ENCODE assay signal across 22 cellular contexts in genomic region chr14:76212242-76212641, GRCh38.
"Had no signal": no experiment of that assay in that cellular context is flagged by ENCODE, and none has a peak within 500 bp of the region (broad histone marks: within the 10 kb centered on the region; RNA-seq: fewer than 3 reads in every experiment).

No MANE protein-coding gene starts in this region.

- H3K27me3 ChIP-seq: right atrium auricular region, suprapubic skin, transverse colon, upper lobe of right lung, uterus had no signal

- H3K4me1 ChIP-seq: parathyroid adenoma, prostate gland, right atrium auricular region, suprapubic skin, transverse colon, upper lobe of right lung, uterus had no signal

- DNase-seq: effector memory CD8-positive, alpha-beta T cell; stimulated activated CD4-positive, alpha-beta T cell treated with anti-CD3 and anti-CD28 coated beads, Interleukin-12 subunit alpha, Interleukin-12 subunit beta, amount 100 ng/mL, for 4 hours; stimulated activated CD4-positive, alpha-beta T cell treated with anti-CD3 and anti-CD28 coated beads, Interleukin-1b, Interleukin-23, amount 100 ng/mL, for 48 hours; stimulated activated CD4-positive, alpha-beta T cell treated with anti-CD3 and anti-CD28 coated beads, Interleukin-4, amount 100 ng/mL, for 1 hour; stimulated activated CD8-positive, alpha-beta memory T cell treated with anti-CD3 and anti-CD28 coated beads, Interleukin-4, amount 100 ng/mL, for 48 hours; stimulated activated naive CD4-positive, alpha-beta T cell; stimulated activated naive CD8-positive, alpha-beta T cell treated with anti-CD3 and anti-CD28 coated beads, Interleukin-15, amount 100 ng/mL, for 72 hours; transverse colon; upper lobe of right lung; uterus had no signal

- H3K79me2 ChIP-seq: parathyroid adenoma had no signal

- H3K36me3 ChIP-seq: prostate gland, right atrium auricular region, suprapubic skin, transverse colon, upper lobe of right lung, uterus had no signal

- H3K27ac ChIP-seq: coronary artery, parathyroid adenoma, prostate gland, right atrium auricular region, suprapubic skin, transverse colon, upper lobe of right lung, uterus had no signal

- ATAC-seq: effector memory CD8-positive, alpha-beta T cell; left lobe of liver; natural killer cell treated with Interleukin-12 subunit alpha and Interleukin-12 subunit beta and Interleukin-15 and Interleukin-18, amount 100 ng/mL, for 72 hours; sciatic nerve; stimulated activated naive CD8-positive, alpha-beta T cell treated with anti-CD3 and anti-CD28 coated beads, Interleukin-15, amount 100 ng/mL, for 72 hours; upper lobe of right lung had no signal

- H2AFZ ChIP-seq: parathyroid adenoma had no signal

- H3K9ac ChIP-seq: parathyroid adenoma had no signal

- H3K4me2 ChIP-seq: smooth muscle cell had no signal

- H3K9me3 ChIP-seq: prostate gland, right atrium auricular region, uterus had no signal

- FAIRE-seq: endometrium, keratinocyte had no signal

- H3K4me3 ChIP-seq: coronary artery, lung, prostate gland, right atrium auricular region, smooth muscle cell, suprapubic skin, transverse colon, upper lobe of right lung, uterus had no signal
